In the genomic region with DNA sequence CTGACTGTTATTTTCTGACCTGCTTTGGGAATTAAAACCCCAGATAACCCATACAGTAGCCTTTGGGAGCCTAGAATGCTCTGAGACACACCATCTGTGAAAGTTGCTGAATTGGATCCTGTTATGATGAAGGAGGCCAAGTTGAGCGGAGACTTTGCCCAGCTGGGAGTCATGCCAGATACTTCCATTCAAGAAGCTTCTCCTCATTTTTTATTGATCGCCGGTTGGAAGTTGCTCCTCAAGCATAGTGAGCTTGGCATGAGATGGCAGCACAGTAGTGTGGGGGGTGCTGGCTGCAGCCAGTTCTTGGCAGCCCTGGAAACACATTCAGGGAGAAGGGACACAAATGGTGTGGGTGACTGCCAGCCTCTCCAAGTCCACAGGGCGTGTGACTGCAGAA, we compare ENCODE assay signal across 15 cellular contexts.
A peak's percentile ranks its signal among the peaks of the same experiment; 100 is the strongest.
DNase-seq lines count a peak whose midpoint lies in the region; ATAC-seq and TF ChIP-seq lines count a peak whose summit lies in the region.
"Had no signal": no experiment of that assay in that cellular context is flagged by ENCODE, and none has a peak within 500 bp of the region (broad histone marks: within the 10 kb centered on the region; RNA-seq: fewer than 3 reads in every experiment).

No MANE protein-coding gene starts in this region.

- H3K27ac Mint-ChIP-seq in brain, result peak overlapping the region in 4 of 5 experiments; percentile 38 to 81 (median 60)
- H3K27ac Mint-ChIP-seq: activated naive CD8-positive, alpha-beta T cell; naive B cell; stimulated activated memory B cell treated with anti-CD40 and anti-IgM and Interleukin-4, amounts not matched to agents 10 μg/mL and 1 μg/mL and 100 μg/mL, for 72 hours had no signal

- WGBS in stomach, 5 donors, result 16 to 41% (median 31%) methylated on average over 4 of the region's 4 CpGs

- no peaks in the 10 kb centered on the region for H3K9me3 ChIP-seq in stomach

- intact Hi-C loops in left colon (cut with DNase I, micrococcal nuclease), result no loop called here
- intact Hi-C loops in stomach (cut with DNase I; ENCODE audit: low total_unique reads), result no loop called here

- no peaks in the 10 kb centered on the region for H3K27me3 Mint-ChIP-seq in brain
- H3K27me3 Mint-ChIP-seq: naive B cell; stimulated activated memory B cell treated with anti-CD40 and anti-IgM and Interleukin-4, amounts not matched to agents 10 μg/mL and 1 μg/mL and 100 μg/mL, for 72 hours had no signal

- H3K9me3 Mint-ChIP-seq in brain, result peaks cover 0 to 5% (median 0%) of the 10 kb centered on the region in 5 experiments
- H3K9me3 Mint-ChIP-seq: naive B cell; stimulated activated memory B cell treated with anti-CD40 and anti-IgM and Interleukin-4, amounts not matched to agents 10 μg/mL and 1 μg/mL and 100 μg/mL, for 72 hours had no signal

- H3K36me3 Mint-ChIP-seq in brain, result no peaks in the 10 kb centered on the region
- H3K36me3 Mint-ChIP-seq: activated naive CD8-positive, alpha-beta T cell; naive B cell; stimulated activated memory B cell treated with anti-CD40 and anti-IgM and Interleukin-4, amounts not matched to agents 10 μg/mL and 1 μg/mL and 100 μg/mL, for 72 hours had no signal

- H3K36me3 ChIP-seq in stomach, result no peaks in the 10 kb centered on the region

- TF ChIP-seq CTCF in LNCaP clone FGC (IDR thresholded peaks at IDR 0.05; ENCODE audit: control insufficient read depth, extremely low read depth, insufficient read depth) (no peak), brain (conservative IDR thresholded peaks at IDR 0.05) (no peak), stomach (IDR thresholded peaks at IDR 0.05) (no peak)

- no peak for TF ChIP-seq EP300 in stomach (IDR thresholded peaks at IDR 0.05)

- H3K4me1 ChIP-seq in stomach, result peaks cover 0 to 27% (median 13%) of the 10 kb centered on the region in 4 donors

- H3K4me1 Mint-ChIP-seq in brain, result peaks cover 35% of the 10 kb centered on the region
- H3K4me1 Mint-ChIP-seq: naive B cell; stimulated activated memory B cell treated with anti-CD40 and anti-IgM and Interleukin-4, amounts not matched to agents 10 μg/mL and 1 μg/mL and 100 μg/mL, for 72 hours had no signal

- peak; percentile 77 for ATAC-seq in left colon
- ATAC-seq: stimulated activated memory B cell treated with anti-CD40 and anti-IgM and Interleukin-4, amounts not matched to agents 10 μg/mL and 1 μg/mL and 100 μg/mL, for 72 hours had no signal

- TF ChIP-seq POLR2A in stomach (IDR thresholded peaks at IDR 0.05), result no peak

- H3K27me3 ChIP-seq in stomach, result no peaks in the 10 kb centered on the region

- H3K4me3 ChIP-seq in LNCaP clone FGC (ENCODE audit: low read depth, low read length) (no peak overlapping the region), stomach (no peak overlapping the region)

- no peak overlapping the region for H3K27ac ChIP-seq in stomach

- DNase-seq in LNCaP clone FGC (ENCODE audit: low read depth) (peak; percentile 18), left colon (peak; percentile 34 to 40), stomach (peak; percentile 60), A172 (ENCODE audit: low spot score) (no peak), NCI-H226 (no peak)
- no peak for DNase-seq in activated naive CD4-positive, alpha-beta T cell treated with Interleukin-2 at 50 U/mL for 16 hours
- DNase-seq: activated CD4-positive, alpha-beta T cell treated with anti-CD3 and anti-CD28 coated beads for 1 hour; cortex of kidney; EL; naive B cell; NCI-H1436; SW 1271 had no signal

- H3K4me3 Mint-ChIP-seq in brain, result peak overlapping the region in 1 of 5 experiments; percentile 65
- H3K4me3 Mint-ChIP-seq: activated naive CD8-positive, alpha-beta T cell; stimulated activated memory B cell treated with anti-CD40 and anti-IgM and Interleukin-4, amounts not matched to agents 10 μg/mL and 1 μg/mL and 100 μg/mL, for 72 hours had no signal

Comparison
In these comparisons a context has a peak if more than half of its experiments do, and no peak if none do; other contexts are left out.
1. DNase-seq: peak in LNCaP clone FGC (single experiment), left colon (2 of 2) and stomach (single experiment); none in A172 (single experiment), NCI-H226 (single experiment) and activated naive CD4-positive, alpha-beta T cell treated with Interleukin-2 at 50 U/mL for 16 hours (single experiment).